ENCODE assay signal across 15 cellular contexts in the genomic region with DNA sequence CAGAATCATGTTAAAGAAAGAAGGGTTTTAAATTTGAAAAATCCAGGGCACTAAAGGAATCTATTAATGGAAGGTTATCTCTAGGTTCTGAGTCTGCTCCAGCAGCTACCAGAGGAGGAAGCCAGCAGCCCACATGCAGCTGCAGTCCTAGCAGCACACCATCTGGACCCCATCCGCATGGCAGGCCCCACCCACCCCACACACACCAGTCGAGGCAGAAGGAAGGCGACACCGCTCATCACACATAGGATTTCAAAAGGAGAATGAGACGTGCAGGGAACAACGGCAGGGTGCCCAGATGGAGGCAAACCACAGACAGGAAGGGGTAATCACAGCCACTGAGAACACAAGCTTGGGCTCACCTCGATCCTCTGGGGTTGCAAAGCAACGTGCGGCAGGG.
DNase-seq lines count a peak whose midpoint lies in the region; ATAC-seq, FAIRE-seq and TF ChIP-seq lines count a peak whose summit lies in the region.
"Had no signal": no experiment of that assay in that cellular context is flagged by ENCODE, and none has a peak within 500 bp of the region (broad histone marks: within the 10 kb centered on the region; RNA-seq: fewer than 3 reads in every experiment).

No MANE protein-coding gene starts in this region.

- ATAC-seq in Right ventricle myocardium inferior = peak; percentile 69
- ATAC-seq: left lobe of liver, T-helper 17 cell had no signal

- no peak overlapping the region for H3K27ac ChIP-seq in right atrium auricular region
- H3K27ac ChIP-seq: neutrophil had no signal

- DNase-seq in Right ventricle myocardium inferior (ENCODE audit: missing footprints) (peak; percentile 71), right atrium auricular region (ENCODE audit: low spot score) (no peak), NCI-H82 (lab: John Stamatoyannopoulos, UW) (peak; percentile 80), foreskin fibroblast (peak; percentile 20 to 54), GM13977 (ENCODE audit: low spot score) (no peak), frontal cortex (ENCODE audit: low spot score in 2 of 2) (no peak), iPS-NIHi11 (ENCODE audit: low spot score) (no peak)
- DNase-seq in stimulated activated CD8-positive, alpha-beta memory T cell treated with anti-CD3 and anti-CD28 coated beads, Interleukin-4, amount 100 ng/mL, for 48 hours = peak; percentile 25
- DNase-seq: activated CD8-positive, alpha-beta memory T cell treated with anti-CD3 and anti-CD28 coated beads for 24 hours; KBM-7; NCI-H2081 treated with DMSO at 0.1 percent for 48 hours; OCI-M1; T-helper 17 cell had no signal

- H3K27me3 ChIP-seq in right atrium auricular region = no peaks in the 10 kb centered on the region

- H3K9me3 ChIP-seq in right atrium auricular region = no peaks in the 10 kb centered on the region
- H3K9me3 ChIP-seq: neutrophil had no signal

- H3K4me3 ChIP-seq in right atrium auricular region = no peak overlapping the region
- H3K4me3 ChIP-seq in foreskin fibroblast (ENCODE audit: low read depth in 1 of 2, low read length in 2 of 2) = no peak overlapping the region

- H3K36me3 ChIP-seq in right atrium auricular region = peaks cover 3% of the 10 kb centered on the region
- H3K36me3 ChIP-seq: neutrophil had no signal

- H3K4me1 ChIP-seq in right atrium auricular region = peaks cover 0 to 5% of the 10 kb centered on the region in 2 donors

- TF ChIP-seq CTCF in right atrium auricular region (IDR thresholded peaks at IDR 0.05) = no peak
- TF ChIP-seq CTCF in foreskin fibroblast (IDR thresholded peaks at IDR 0.05; ENCODE audit: low read depth, low read length) = no peak
- TF ChIP-seq CTCF in GM13977 (IDR thresholded peaks at IDR 0.05; ENCODE audit: extremely low read depth, insufficient read depth, missing control alignments) = no peak

- intact Hi-C loops in Right ventricle myocardium inferior (cut with DNase I) = loop anchor here (10.0 kb wide), 1 partner anchor 58 kb away; no protein-coding TSS in a partner anchor

- no peak for FAIRE-seq in frontal cortex (lab: Jason Lieb, UNC)

- in situ Hi-C loops in GM13977 (cut with MboI; ENCODE audit: low pct_unique_long_range_greater_than_20kb, low sequenced_read_pairs, unreplicated experiment) = no loop called here

Comparison
In these comparisons a context has a peak if more than half of its experiments do, and no peak if none do; other contexts are left out.
1. DNase-seq: peak in Right ventricle myocardium inferior (single experiment), NCI-H82 (single experiment), foreskin fibroblast (2 of 2) and stimulated activated CD8-positive, alpha-beta memory T cell treated with anti-CD3 and anti-CD28 coated beads, Interleukin-4, amount 100 ng/mL, for 48 hours (single experiment); none in right atrium auricular region (single experiment), GM13977 (single experiment), frontal cortex (0 of 2) and iPS-NIHi11 (single experiment).